In genomic region chr3:49421890-49422378, GRCh38 we compare ENCODE assay signal across 9 cellular contexts. TPM values are rescaled to one million over a fixed set of nuclear protein-coding genes. Genes with fewer than 3 reads are reported as not detected.
DNase-seq lines count a peak whose midpoint lies in the region; ATAC-seq and TF ChIP-seq lines count a peak whose summit lies in the region.
"Had no signal": no experiment of that assay in that cellular context is flagged by ENCODE, and none has a peak within 500 bp of the region (broad histone marks: within the 10 kb centered on the region; RNA-seq: fewer than 3 reads in every experiment).

No MANE protein-coding gene starts in this region.

- H3K27me3 Mint-ChIP-seq in natural killer cell (ENCODE audit: low read depth in 2 of 2) = no peaks in the 10 kb centered on the region

- H3K4me3 Mint-ChIP-seq in natural killer cell = peak overlapping the region; percentile 47

- no peaks in the 10 kb centered on the region for H3K9me3 ChIP-seq in cardiac muscle cell (ENCODE audit: low read depth)
- H3K9me3 ChIP-seq: BE2C had no signal

- H3K4me1 ChIP-seq in cardiac muscle cell (ENCODE audit: low read depth) = peaks cover 9% of the 10 kb centered on the region
- H3K4me1 ChIP-seq: BE2C had no signal

- H3K36me3 ChIP-seq in cardiac muscle cell = no peaks in the 10 kb centered on the region
- H3K36me3 ChIP-seq: BE2C had no signal

- H3K36me3 Mint-ChIP-seq in natural killer cell = no peaks in the 10 kb centered on the region

- intact Hi-C loops in natural killer cell (cut with micrococcal nuclease) = no loop called here

- TF ChIP-seq CTCF in cardiac muscle cell (IDR thresholded peaks at IDR 0.05; ENCODE audit: low read depth, low read length) (no peak), natural killer cell (IDR thresholded peaks at IDR 0.05) (no peak)

- peak; percentile 19 for DNase-seq in stimulated activated CD4-positive, alpha-beta T cell treated with anti-CD3 and anti-CD28 coated beads, Interleukin-1b, Interleukin-23, amount 100 ng/mL, for 48 hours
- DNase-seq in stimulated activated CD4-positive, alpha-beta T cell treated with anti-CD3 and anti-CD28 coated beads, Interleukin-2, amount 100 ng/mL, for 48 hours = no peak
- DNase-seq in cardiac muscle cell (ENCODE audit: low read depth in 1 of 2, low spot score in 1 of 2) = no peak
- DNase-seq in natural killer cell = no peak
- DNase-seq in 8988T = no peak
- DNase-seq in DMS53 (lab: John Stamatoyannopoulos, UW) = no peak
- DNase-seq: BE2C had no signal

- ATAC-seq in natural killer cell = peak; percentile 53 to 72 (median 66)
- ATAC-seq in GM21576 (IDR thresholded peaks at IDR 0.05; ENCODE audit: unreplicated experiment) = no peak
- no peak for ATAC-seq in HG02642 (IDR thresholded peaks at IDR 0.05; ENCODE audit: poor library complexity, unreplicated experiment)

- no peaks in the 10 kb centered on the region for H3K27me3 ChIP-seq in cardiac muscle cell
- H3K27me3 ChIP-seq: BE2C had no signal

- peak overlapping the region in 1 of 2 donors; percentile 57 for H3K27ac Mint-ChIP-seq in natural killer cell

- peaks cover 38 to 50% of the 10 kb centered on the region in 2 donors for H3K4me1 Mint-ChIP-seq in natural killer cell

- peak overlapping the region; percentile 68 for H3K4me3 ChIP-seq in cardiac muscle cell

- H3K27ac ChIP-seq in cardiac muscle cell = peak overlapping the region; percentile 92

- no peaks in the 10 kb centered on the region for H3K9me3 Mint-ChIP-seq in natural killer cell

RNA-seq across cellular contexts. Expression of gene AMT, which starts 0.3 kb away (rescaled TPM):
- total RNA-seq in cardiac muscle cell = 37.3 and 67.2 TPM in 2 replicates
- polyA plus RNA-seq in cardiac muscle cell = 105 and 138 TPM in 2 replicates
- 10 to 100 TPM; 13.4 to 14.2 (median 14.0) TPM for total RNA-seq in natural killer cell

RNA-seq across cellular contexts. Expression of gene NICN1, which starts 7.2 kb away (rescaled TPM):
- total RNA-seq in cardiac muscle cell (6.2 and 21.1 TPM in 2 replicates), natural killer cell (10 to 100 TPM; 28.7 to 36.5 (median 30.6) TPM)
- polyA plus RNA-seq in cardiac muscle cell = 30.4 and 37.7 TPM in 2 replicates

RNA-seq across cellular contexts. Expression of gene TCTA, which starts 9.7 kb away (rescaled TPM):
- total RNA-seq in cardiac muscle cell (12.1 and 26.7 TPM in 2 replicates), natural killer cell (10 to 100 TPM; 35.4 to 40.7 (median 36.7) TPM)
- 16.8 and 30.6 TPM in 2 replicates for polyA plus RNA-seq in cardiac muscle cell

RNA-seq across cellular contexts. Expression of gene RHOA, which starts 10.2 kb away (rescaled TPM):
- 461 and 522 TPM in 2 replicates for total RNA-seq in cardiac muscle cell
- 356 and 359 TPM in 2 replicates for polyA plus RNA-seq in cardiac muscle cell
- total RNA-seq in natural killer cell = 100 to 1,000 TPM; 342 to 372 (median 370) TPM

RNA-seq across cellular contexts. Expression of gene DAG1, which starts 48.1 kb away (rescaled TPM):
- 185 and 194 TPM in 2 replicates for total RNA-seq in cardiac muscle cell
- 104 and 107 TPM in 2 replicates for polyA plus RNA-seq in cardiac muscle cell
- 10 to 100 TPM in 2 of 3 donors, 1 to 10 TPM in 1; 9.6 to 22.4 (median 20.6) TPM for total RNA-seq in natural killer cell

Comparison
In these comparisons a context has a peak if more than half of its experiments do, and no peak if none do; other contexts are left out.
1. ATAC-seq: peak in natural killer cell (3 of 3); none in GM21576 (single experiment) and HG02642 (single experiment).